In the genomic region with DNA sequence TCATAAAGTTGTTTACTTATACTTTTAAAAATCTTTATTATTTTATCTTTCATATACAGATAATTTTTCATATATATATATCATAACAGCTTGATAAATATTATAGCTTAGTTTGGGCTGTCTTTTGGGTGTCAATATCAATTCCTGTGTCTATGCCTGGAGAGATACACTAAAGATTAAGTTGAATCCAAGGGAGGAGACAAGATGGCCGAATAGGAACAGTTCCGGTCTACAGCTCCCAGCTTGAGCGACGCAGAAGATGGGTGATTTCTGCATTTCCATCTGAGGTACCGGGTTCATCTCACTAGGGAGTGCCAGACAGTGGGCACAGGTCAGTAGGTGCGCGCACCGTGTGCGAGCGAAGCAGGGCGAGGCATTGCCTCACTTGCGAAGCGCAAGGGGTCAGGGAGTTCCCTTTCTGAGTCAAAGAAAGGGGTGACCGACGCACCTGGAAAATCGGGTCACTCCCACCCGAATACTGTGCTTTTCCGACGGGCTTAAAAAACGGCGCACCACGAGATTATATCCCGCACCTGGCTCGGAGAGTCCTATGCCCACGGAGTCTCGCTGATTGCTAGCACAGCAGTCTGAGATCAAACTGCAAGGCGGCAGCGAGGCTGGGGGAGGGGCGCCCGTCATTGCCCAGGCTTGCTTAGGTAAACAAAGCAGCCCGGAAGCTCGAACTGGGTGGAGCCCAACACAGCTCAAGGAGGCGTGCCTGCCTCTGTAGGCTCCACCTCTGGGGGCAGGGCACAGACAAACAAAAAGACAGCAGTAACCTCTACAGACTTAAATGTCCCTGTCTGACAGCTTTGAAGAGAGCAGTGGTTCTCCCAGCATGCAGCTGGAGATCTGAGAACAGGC, we compare ENCODE assay signal across 7 cellular contexts.
A peak's percentile ranks its signal among the peaks of the same experiment; 100 is the strongest.
DNase-seq lines count a peak whose midpoint lies in the region; ATAC-seq, FAIRE-seq and TF ChIP-seq lines count a peak whose summit lies in the region.
"Not testable (repeated sequence)": the region's sequence is repeated elsewhere in the genome, so short reads cannot be mapped to it uniquely, and the experiment has no call there.

No MANE protein-coding gene starts in this region.

- ATAC-seq in K562 = peak; percentile 71

- not testable (repeated sequence) for H3T11ph ChIP-seq in H9 (ENCODE audit: low read length)

- not testable (repeated sequence) for H2BK12ac ChIP-seq in H9 (ENCODE audit: insufficient read length, low read depth, low read length)

- not testable (repeated sequence) for H3K4me3 ChIP-seq in HUES64 (ENCODE audit: low read length)
- H3K4me3 ChIP-seq in K562 (peak overlapping the region; percentile 34), iPS-20b (ENCODE audit: low read length) (peak overlapping the region; percentile 44; the same call in 1 of the 2 replicates)

- DNase-seq in Caki2 (ENCODE audit: low read depth) (peak; percentile 60), NCI-H460 (ENCODE audit: extremely low read depth, low read depth) (peak; percentile 18), SHP77 (lab: John Stamatoyannopoulos, UW) (peak; percentile 23 to 29), K562 (ENCODE audit: extremely low read depth in 1 of 4, low spot score in 3 of 4) (peak in 2 of 4 experiments; percentile 17 to 18)
- DNase-seq in H9 = not testable (repeated sequence)

- TF ChIP-seq CTCF in H9 (conservative IDR thresholded peaks at IDR 0.05); K562 (IDR thresholded peaks at IDR 0.05 in 2 of 3, conservative IDR thresholded peaks at IDR 0.05 in 1 of 3; ENCODE audit: insufficient read depth in 2 of 3, low read depth in 1 of 3, low read length in 3 of 3): not testable (repeated sequence)

- no CpG with 5 or more reads among the region's 33 CpGs for WGBS in H9 (ENCODE audit: extremely low coverage, insufficient read length, low lambda C conversion rate)
- WGBS in HUES64 = 92% methylated on average over 33 of the region's 33 CpGs
- WGBS in K562 (ENCODE audit: insufficient coverage, low coverage, missing lambda C conversion rate) = 11% methylated on average over 21 of the region's 33 CpGs

- not testable (repeated sequence) for H3K23ac ChIP-seq in H9 (ENCODE audit: insufficient read length, low read depth, low read length)

- H3K9me3 Mint-ChIP-seq in H9 = peaks cover 47 to 49% of the 10 kb centered on the region in 2 experiments

- H3K36me3 Mint-ChIP-seq in H9 (ENCODE audit: insufficient read depth in 1 of 3, low read depth in 3 of 3) = peaks cover 28 to 62% (median 36%) of the 10 kb centered on the region in 3 experiments

- H3K4ac ChIP-seq in H9 (ENCODE audit: low read depth, low read length) = not testable (repeated sequence)

- not testable (repeated sequence) for H2AK5ac ChIP-seq in H9 (ENCODE audit: insufficient read length, low read length)

- TF ChIP-seq EP300 in K562 (IDR thresholded peaks at IDR 0.05; ENCODE audit: low read length) = not testable (repeated sequence)

- not testable (repeated sequence) for H3K23me2 ChIP-seq in H9 (ENCODE audit: insufficient read length, low read depth, low read length, poor library complexity, severe bottlenecking)

- not testable (repeated sequence) for H2BK15ac ChIP-seq in H9 (ENCODE audit: low read depth, low read length)

- H3K9me3 ChIP-seq in H9 (ENCODE audit: control insufficient read depth, low read depth, low read length); K562 (replicated peaks; ENCODE audit: control insufficient read depth, insufficient read depth, low read depth, low read length): not testable (repeated sequence)
- peaks cover 13% of the 10 kb centered on the region for H3K9me3 ChIP-seq in HUES64 (ENCODE audit: insufficient read depth, low read depth, low read length)
- peaks cover 19% of the 10 kb centered on the region for H3K9me3 ChIP-seq in iPS-20b (ENCODE audit: insufficient read depth, low read depth, low read length)

- not testable (repeated sequence) for H3K36me3 ChIP-seq in HUES64 (ENCODE audit: insufficient read depth, low read length); K562 (ENCODE audit: control insufficient read depth, insufficient read depth, low read length); iPS-20b (ENCODE audit: insufficient read depth, low read depth, low read length)

- not testable (repeated sequence) for H2BK20ac ChIP-seq in H9 (ENCODE audit: low read depth, low read length, poor library complexity, severe bottlenecking)

- peak; percentile 67 for FAIRE-seq in K562 (lab: Jason Lieb, UNC)

- BruUV-seq in K562 (replicated peaks; lab: Mats Ljungman, UMichigan) = TSS peak; percentile 98

- H4K5ac ChIP-seq in H9 (ENCODE audit: insufficient read length, low read depth, low read length) = peak overlapping the region; percentile 20

- H4K91ac ChIP-seq in H9 (ENCODE audit: insufficient read length, low read depth, low read length) = not testable (repeated sequence)

- not testable (repeated sequence) for H4K20me1 ChIP-seq in H9 (ENCODE audit: control insufficient read depth, insufficient read depth, insufficient read length); K562 (replicated peaks; ENCODE audit: control insufficient read depth, insufficient read depth, low read length)

- H4K8ac ChIP-seq in H9 (replicated peaks; ENCODE audit: insufficient read length, low read depth, low read length) = not testable (repeated sequence)

- H3K4me1 ChIP-seq in H9 (ENCODE audit: insufficient read depth, low read length); K562 (replicated peaks in 1 of 2; ENCODE audit: control insufficient read depth in 2 of 2, insufficient read depth in 2 of 2, low read length in 2 of 2): not testable (repeated sequence)
- H3K4me1 ChIP-seq in HUES64 (ENCODE audit: insufficient read depth, low read length) = peaks cover 14% of the 10 kb centered on the region
- H3K4me1 ChIP-seq in iPS-20b (ENCODE audit: insufficient read depth, low read length) = peaks cover 10% of the 10 kb centered on the region; the same call in 1 of the 2 replicates

- peak overlapping the region; percentile 4 for H3K18ac ChIP-seq in H9 (ENCODE audit: insufficient read length, low read depth, low read length)

- POLR2A ChIA-PET in K562 (lab: Yijun Ruan, JAX) = not testable (repeated sequence)

- TF ChIP-seq RAD21 in K562 (CRISPR knock-in tag; conservative IDR thresholded peaks at IDR 0.05 in 1 of 2, IDR thresholded peaks at IDR 0.05 in 1 of 2) = not testable (repeated sequence)

- H3K9ac ChIP-seq in H9 (ENCODE audit: extremely low read depth, insufficient read length, low read length); HUES64 (ENCODE audit: low read depth, low read length); iPS-20b (ENCODE audit: low read depth, low read length): not testable (repeated sequence)
- peak overlapping the region; percentile 54 to 74; a peak in 3 of 4 replicates for H3K9ac ChIP-seq in K562 (ENCODE audit: insufficient read depth in 1 of 2, low read depth in 2 of 2, low read length in 2 of 2)

- H3K27ac Mint-ChIP-seq in H9 = peak overlapping the region; percentile 87 to 96 (median 94)

- not testable (repeated sequence) for H3K4me2 ChIP-seq in H9 (ENCODE audit: insufficient read depth, insufficient read length, low read length)
- H3K4me2 ChIP-seq in K562 (ENCODE audit: insufficient read depth, low read length) = peak overlapping the region; percentile 72

- CTCF ChIA-PET in K562 (lab: Yijun Ruan, JAX; ENCODE audit: low intra/inter-chr PET ratio) = not testable (repeated sequence)

- not testable (repeated sequence) for H3K79me2 ChIP-seq in H9 (ENCODE audit: insufficient read depth, low read length); K562 (ENCODE audit: control insufficient read depth, insufficient read depth, low read length)

- H3K9me1 ChIP-seq in K562 (ENCODE audit: control insufficient read depth, insufficient read depth, low read length) = not testable (repeated sequence)

- H3K14ac ChIP-seq in H9 (ENCODE audit: insufficient read depth, low read length) = not testable (repeated sequence)

- H3K27ac ChIP-seq in H9 (ENCODE audit: insufficient read length, low read depth, low read length); iPS-20b (ENCODE audit: low read length): not testable (repeated sequence)
- H3K27ac ChIP-seq in HUES64 (ENCODE audit: low read depth, low read length) (peak overlapping the region; percentile 86; the same call in 1 of the 2 replicates), K562 (ENCODE audit: extremely low read depth, low read depth, low read length) (peak overlapping the region; percentile 67; the same call in 2 of the 3 replicates)

- not testable (repeated sequence) for H2BK5ac ChIP-seq in H9 (ENCODE audit: insufficient read length, low read length)

- not testable (repeated sequence) for H3K27me3 ChIP-seq in H9 (ENCODE audit: insufficient read depth, low read length); HUES64 (ENCODE audit: insufficient read depth, low read length); K562 (ENCODE audit: control insufficient read depth in 2 of 2, insufficient read depth in 2 of 2, low read length in 2 of 2); iPS-20b (ENCODE audit: insufficient read depth, low read length)

- H3K79me1 ChIP-seq in H9 (ENCODE audit: insufficient read depth, low read depth, low read length, poor library complexity, severe bottlenecking) = not testable (repeated sequence)

- H2BK120ac ChIP-seq in H9 (ENCODE audit: low read depth, low read length, poor library complexity, severe bottlenecking) = not testable (repeated sequence)

- in situ Hi-C loops in Caki2 (cut with HindIII; ENCODE audit: low pct_unique_long_range_greater_than_20kb, low sequenced_read_pairs); K562 (cut with MboI): not testable (repeated sequence)

- H3K27me3 Mint-ChIP-seq in H9 (ENCODE audit: low read depth) = not testable (repeated sequence)

- H2AFZ ChIP-seq in H9 (ENCODE audit: low read length) = not testable (repeated sequence)
- peak overlapping the region; percentile 84 for H2AFZ ChIP-seq in K562 (ENCODE audit: low read depth, low read length)

- H3K56ac ChIP-seq in H9 (ENCODE audit: insufficient read length, low read depth, low read length) = not testable (repeated sequence)

- intact Hi-C loops in K562 (cut with micrococcal nuclease) = not testable (repeated sequence)

- H3K4me3 Mint-ChIP-seq in H9 = peak overlapping the region in 1 of 2 experiments; percentile 32; a peak in 1 of 5 replicates

- peak; percentile 70 for TF ChIP-seq POLR2A in K562 (conservative IDR thresholded peaks at IDR 0.05)

- peaks cover 15 to 20% of the 10 kb centered on the region in 2 experiments for H3K4me1 Mint-ChIP-seq in H9
